8 cellular contexts compared by ENCODE assay signal in the genomic region with DNA sequence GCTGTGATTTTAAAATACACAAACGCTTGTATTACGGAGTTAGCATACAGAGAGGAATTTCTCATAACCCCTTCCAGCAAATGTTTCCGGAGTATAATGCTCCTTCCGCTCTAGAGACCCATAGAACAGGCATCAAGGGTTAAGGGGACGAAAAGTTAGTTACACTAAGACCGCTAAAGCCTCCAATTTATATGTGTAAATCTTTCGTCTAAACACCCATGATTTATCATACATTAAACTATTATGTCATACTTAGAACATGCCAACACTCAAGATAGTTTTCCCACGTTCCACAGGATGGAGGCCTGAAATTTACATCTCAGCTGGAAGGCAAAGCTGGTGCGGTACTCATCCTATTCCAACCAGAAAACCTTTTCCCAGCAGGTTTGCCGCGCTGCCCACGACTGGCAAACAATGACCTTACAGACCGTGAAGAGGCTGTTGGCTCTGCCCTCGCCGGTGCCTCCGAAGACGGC. TPM values are rescaled to one million over a fixed set of nuclear protein-coding genes. Genes with fewer than 3 reads are reported as not detected.
DNase-seq lines count a peak whose midpoint lies in the region; TF ChIP-seq lines count a peak whose summit lies in the region.

No MANE protein-coding gene starts in this region.

- H3K9me3 Mint-ChIP-seq in H9: no peaks in the 10 kb centered on the region
- no peaks in the 10 kb centered on the region for H3K9me3 Mint-ChIP-seq in activated T-helper 2 cell treated with anti-CD3 and anti-CD28 coated beads, Interferon-gamma antibody, Interleukin-2, Interleukin-4, amounts not matched to agents 10 μg/mL and 5 μg/mL and 100 μg/mL, durations not matched to agents 14 hours and 24 hours and 36 hours

- H3K9ac ChIP-seq in H9 (ENCODE audit: extremely low read depth, insufficient read length, low read length): peak overlapping the region; percentile 83
- H3K9ac ChIP-seq in rectal smooth muscle tissue (ENCODE audit: low read length): peak overlapping the region; percentile 82

- no peak overlapping the region for H2BK5ac ChIP-seq in H9 (ENCODE audit: insufficient read length, low read length)

- peak overlapping the region; percentile 63 for H3K4me2 ChIP-seq in H9 (ENCODE audit: insufficient read depth, insufficient read length, low read length)

- no peak overlapping the region for H4K91ac ChIP-seq in H9 (ENCODE audit: insufficient read length, low read depth, low read length)

- H4K8ac ChIP-seq in H9 (replicated peaks; ENCODE audit: insufficient read length, low read depth, low read length): no peak overlapping the region

- H3K23me2 ChIP-seq in H9 (ENCODE audit: insufficient read length, low read depth, low read length, poor library complexity, severe bottlenecking): peaks cover 9% of the 10 kb centered on the region

- H2BK12ac ChIP-seq in H9 (ENCODE audit: insufficient read length, low read depth, low read length): no peak overlapping the region

- no peak overlapping the region for H3T11ph ChIP-seq in H9 (ENCODE audit: low read length)

- peaks cover 7% of the 10 kb centered on the region for H3K79me1 ChIP-seq in H9 (ENCODE audit: insufficient read depth, low read depth, low read length, poor library complexity, severe bottlenecking)

- no CpG with 5 or more reads among the region's 17 CpGs for WGBS in H9 (ENCODE audit: extremely low coverage, insufficient read length, low lambda C conversion rate)

- H3K4me1 ChIP-seq in H9 (ENCODE audit: insufficient read depth, low read length) (no peaks in the 10 kb centered on the region; the same call in 1 of the 2 replicates), right atrium auricular region (peaks cover 0 to 38% of the 10 kb centered on the region in 2 donors), rectal smooth muscle tissue (ENCODE audit: control insufficient read depth, insufficient read depth, low read length) (peaks cover 14% of the 10 kb centered on the region)

- H3K27me3 ChIP-seq in H9 (ENCODE audit: insufficient read depth, low read length): no peaks in the 10 kb centered on the region
- no peaks in the 10 kb centered on the region for H3K27me3 ChIP-seq in right atrium auricular region
- no peaks in the 10 kb centered on the region for H3K27me3 ChIP-seq in rectal smooth muscle tissue (ENCODE audit: control insufficient read depth, insufficient read depth, low read length)

- H3K9me3 ChIP-seq in H9 (ENCODE audit: control insufficient read depth, low read depth, low read length) (no peaks in the 10 kb centered on the region), right atrium auricular region (no peaks in the 10 kb centered on the region)

- H3K4me3 ChIP-seq in right atrium auricular region (peak overlapping the region; percentile 68 to 71), rectal smooth muscle tissue (ENCODE audit: low read length) (peak overlapping the region; percentile 96)

- peaks cover 41% of the 10 kb centered on the region for H3K36me3 ChIP-seq in right atrium auricular region
- peaks cover 3% of the 10 kb centered on the region for H3K36me3 ChIP-seq in rectal smooth muscle tissue (ENCODE audit: control insufficient read depth, insufficient read depth, low read length)

- H3K4me1 Mint-ChIP-seq in H9: peaks cover 19 to 25% of the 10 kb centered on the region in 2 experiments
- H3K4me1 Mint-ChIP-seq in activated T-helper 2 cell treated with anti-CD3 and anti-CD28 coated beads, Interferon-gamma antibody, Interleukin-2, Interleukin-4, amounts not matched to agents 10 μg/mL and 5 μg/mL and 100 μg/mL, durations not matched to agents 14 hours and 24 hours and 36 hours (ENCODE audit: low read depth): peaks cover 45% of the 10 kb centered on the region

- H3K4ac ChIP-seq in H9 (ENCODE audit: low read depth, low read length): no peak overlapping the region

- DNase-seq in NCI-H2171 treated with DMSO at 0.1 percent for 48 hours (lab: John Stamatoyannopoulos, UW) (peak; percentile 43), NCI-H2171 (lab: John Stamatoyannopoulos, UW) (no peak), H9 (no peak), LoVo (ENCODE audit: low spot score) (peak; percentile 21), right atrium auricular region (ENCODE audit: low spot score) (no peak), NCI-H1048 (lab: John Stamatoyannopoulos, UW) (no peak)
- DNase-seq in activated T-helper 2 cell treated with anti-CD3 and anti-CD28 coated beads, Interferon-gamma antibody, Interleukin-2, Interleukin-4, amounts not matched to agents 10 μg/mL and 5 μg/mL and 100 μg/mL, durations not matched to agents 14 hours and 24 hours and 36 hours (ENCODE audit: low spot score): no peak

- H2AK5ac ChIP-seq in H9 (ENCODE audit: insufficient read length, low read length): no peak overlapping the region

- H2BK120ac ChIP-seq in H9 (ENCODE audit: low read depth, low read length, poor library complexity, severe bottlenecking): no peak overlapping the region

- H3K27ac Mint-ChIP-seq in H9: peak overlapping the region; percentile 89 to 97 (median 96); a peak in 6 of 7 replicates
- peak overlapping the region; percentile 90 for H3K27ac Mint-ChIP-seq in activated T-helper 2 cell treated with anti-CD3 and anti-CD28 coated beads, Interferon-gamma antibody, Interleukin-2, Interleukin-4, amounts not matched to agents 10 μg/mL and 5 μg/mL and 100 μg/mL, durations not matched to agents 14 hours and 24 hours and 36 hours

- intact Hi-C loops in activated T-helper 2 cell treated with anti-CD3 and anti-CD28 coated beads, Interferon-gamma antibody, Interleukin-2, Interleukin-4, amounts not matched to agents 10 μg/mL and 5 μg/mL and 100 μg/mL, durations not matched to agents 14 hours and 24 hours and 36 hours (cut with micrococcal nuclease): loop anchor here (10.0 kb wide), 2 partner anchors 621 to 751 kb away; a partner anchor contains a TSS

- peak overlapping the region; percentile 88 for H3K18ac ChIP-seq in H9 (ENCODE audit: insufficient read length, low read depth, low read length)

- TF ChIP-seq CTCF in H9 (conservative IDR thresholded peaks at IDR 0.05) (no peak), right atrium auricular region (IDR thresholded peaks at IDR 0.05) (no peak)

- H2AFZ ChIP-seq in H9 (ENCODE audit: low read length): no peak overlapping the region

- H3K4me3 Mint-ChIP-seq in H9: peak overlapping the region; percentile 88 to 90
- peak overlapping the region; percentile 90 for H3K4me3 Mint-ChIP-seq in activated T-helper 2 cell treated with anti-CD3 and anti-CD28 coated beads, Interferon-gamma antibody, Interleukin-2, Interleukin-4, amounts not matched to agents 10 μg/mL and 5 μg/mL and 100 μg/mL, durations not matched to agents 14 hours and 24 hours and 36 hours (ENCODE audit: low read depth)

- peaks cover 22% of the 10 kb centered on the region for H3K79me2 ChIP-seq in H9 (ENCODE audit: insufficient read depth, low read length)

- peaks cover 30 to 60% (median 56%) of the 10 kb centered on the region in 3 experiments for H3K36me3 Mint-ChIP-seq in H9 (ENCODE audit: insufficient read depth in 1 of 3, low read depth in 3 of 3)
- peaks cover 66% of the 10 kb centered on the region for H3K36me3 Mint-ChIP-seq in activated T-helper 2 cell treated with anti-CD3 and anti-CD28 coated beads, Interferon-gamma antibody, Interleukin-2, Interleukin-4, amounts not matched to agents 10 μg/mL and 5 μg/mL and 100 μg/mL, durations not matched to agents 14 hours and 24 hours and 36 hours (ENCODE audit: low read depth)

- peak overlapping the region; percentile 37 for H3K27ac ChIP-seq in H9 (ENCODE audit: insufficient read length, low read depth, low read length)
- H3K27ac ChIP-seq in right atrium auricular region: peak overlapping the region; percentile 96
- peak overlapping the region; percentile 91 for H3K27ac ChIP-seq in rectal smooth muscle tissue (ENCODE audit: low read depth, low read length)

- no peak overlapping the region for H2BK20ac ChIP-seq in H9 (ENCODE audit: low read depth, low read length, poor library complexity, severe bottlenecking)

- H4K20me1 ChIP-seq in H9 (ENCODE audit: control insufficient read depth, insufficient read depth, insufficient read length): no peaks in the 10 kb centered on the region

- no peak overlapping the region for H4K5ac ChIP-seq in H9 (ENCODE audit: insufficient read length, low read depth, low read length)

- H2BK15ac ChIP-seq in H9 (ENCODE audit: low read depth, low read length): no peak overlapping the region

- peak overlapping the region; percentile 99 for H3K14ac ChIP-seq in H9 (ENCODE audit: insufficient read depth, low read length)

- no peak overlapping the region for H3K56ac ChIP-seq in H9 (ENCODE audit: insufficient read length, low read depth, low read length)

- H3K27me3 Mint-ChIP-seq in H9 (ENCODE audit: low read depth): no peaks in the 10 kb centered on the region
- H3K27me3 Mint-ChIP-seq in activated T-helper 2 cell treated with anti-CD3 and anti-CD28 coated beads, Interferon-gamma antibody, Interleukin-2, Interleukin-4, amounts not matched to agents 10 μg/mL and 5 μg/mL and 100 μg/mL, durations not matched to agents 14 hours and 24 hours and 36 hours (ENCODE audit: low read depth): no peaks in the 10 kb centered on the region

- H3K23ac ChIP-seq in H9 (ENCODE audit: insufficient read length, low read depth, low read length): no peak overlapping the region

RNA-seq across cellular contexts. Expression of a gene that starts 0.7 kb away (rescaled TPM):
- total RNA-seq in H9 (2021): 56.4 and 59.7 TPM in 2 replicates
- 68.8 and 72.1 TPM in 2 replicates for total RNA-seq in activated T-helper 2 cell treated with anti-CD3 and anti-CD28 coated beads, Interferon-gamma antibody, Interleukin-2, Interleukin-4, amounts not matched to agents 10 μg/mL and 5 μg/mL and 100 μg/mL, durations not matched to agents 14 hours and 24 hours and 36 hours
- total RNA-seq in right atrium auricular region: 10 to 100 TPM; 27.3 to 33.3 TPM

RNA-seq across cellular contexts. Expression of a gene that starts 0.8 kb away (rescaled TPM):
- total RNA-seq in H9 (2021): 41.7 and 47.2 TPM in 2 replicates
- 57.0 and 58.7 TPM in 2 replicates for total RNA-seq in activated T-helper 2 cell treated with anti-CD3 and anti-CD28 coated beads, Interferon-gamma antibody, Interleukin-2, Interleukin-4, amounts not matched to agents 10 μg/mL and 5 μg/mL and 100 μg/mL, durations not matched to agents 14 hours and 24 hours and 36 hours
- total RNA-seq in right atrium auricular region: 1 to 10 TPM; 7.9 to 9.0 TPM

RNA-seq across cellular contexts. Expression of a gene that starts 20.9 kb away (rescaled TPM):
- total RNA-seq in H9 (2021): 10.1 and 10.7 TPM in 2 replicates
- total RNA-seq in activated T-helper 2 cell treated with anti-CD3 and anti-CD28 coated beads, Interferon-gamma antibody, Interleukin-2, Interleukin-4, amounts not matched to agents 10 μg/mL and 5 μg/mL and 100 μg/mL, durations not matched to agents 14 hours and 24 hours and 36 hours: 9.7 and 11.6 TPM in 2 replicates
- total RNA-seq in right atrium auricular region: 1 to 10 TPM; 5.3 to 8.1 TPM

Comparison
In these comparisons a context has a peak if more than half of its experiments do, and no peak if none do; other contexts are left out.
1. DNase-seq: peak in NCI-H2171 treated with DMSO at 0.1 percent for 48 hours (single experiment) and LoVo (single experiment); none in NCI-H2171 (single experiment), H9 (single experiment), activated T-helper 2 cell treated with anti-CD3 and anti-CD28 coated beads, Interferon-gamma antibody, Interleukin-2, Interleukin-4, amounts not matched to agents 10 μg/mL and 5 μg/mL and 100 μg/mL, durations not matched to agents 14 hours and 24 hours and 36 hours (single experiment), right atrium auricular region (single experiment) and NCI-H1048 (single experiment).
2. H3K27ac ChIP-seq: peak in every context shown above with its lines; median percentile 96 in right atrium auricular region; 91 in rectal smooth muscle tissue; 37 in H9.